ENCODE assay signal across 9 cellular contexts in the genomic region with DNA sequence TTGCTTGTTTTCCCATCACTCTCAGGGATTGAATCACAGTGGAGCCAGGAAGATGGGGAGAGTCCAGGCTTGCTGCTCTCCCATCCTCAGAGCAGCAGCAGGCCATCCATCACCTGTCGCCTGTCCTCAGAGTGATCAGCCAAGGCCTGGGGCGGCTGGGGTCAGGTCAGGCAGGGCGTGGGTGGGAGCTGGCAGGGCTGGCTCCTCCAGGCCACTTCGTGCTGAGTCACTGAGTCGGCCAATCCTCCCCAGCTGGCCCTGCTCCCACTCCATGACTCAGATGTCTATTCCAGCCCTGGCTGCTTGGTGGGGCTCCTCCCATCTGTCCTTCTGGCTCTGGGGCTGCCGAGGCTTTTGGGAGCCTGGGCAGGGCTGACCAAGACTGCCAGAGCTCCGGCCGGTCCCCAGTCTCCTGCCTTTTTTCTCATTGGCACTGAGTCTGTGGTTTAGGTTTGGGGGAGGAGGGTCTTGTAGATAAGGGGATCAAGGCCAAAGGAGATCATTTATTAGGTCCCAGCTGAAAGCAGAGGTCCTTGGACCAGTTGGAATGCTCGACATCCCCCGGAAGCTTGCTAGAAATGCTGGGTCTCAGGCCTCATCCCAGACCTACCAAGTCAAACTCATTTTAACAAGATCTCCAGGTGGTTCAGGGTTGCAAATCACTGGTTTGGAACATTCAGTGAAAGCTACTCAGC.
DNase-seq lines count a peak whose midpoint lies in the region; ATAC-seq and TF ChIP-seq lines count a peak whose summit lies in the region.
"Had no signal": no experiment of that assay in that cellular context is flagged by ENCODE, and none has a peak within 500 bp of the region (broad histone marks: within the 10 kb centered on the region; RNA-seq: fewer than 3 reads in every experiment).

No MANE protein-coding gene starts in this region.

- no peaks in the 10 kb centered on the region for H3K9me3 Mint-ChIP-seq in T-helper 1 cell treated with Interleukin-12 subunit alpha and Interleukin-12 subunit beta and Interleukin-4 antibody, amounts not matched to agents 30 μg/mL and 1 μg/mL, for 36 hours
- H3K9me3 Mint-ChIP-seq: activated naive CD4-positive, alpha-beta T cell treated with anti-CD3 and anti-CD28 coated beads, Interleukin-2, amount 50 U/mL, for 24 hours had no signal

- DNase-seq in T-helper 1 cell (no peak), SHP77 (lab: John Stamatoyannopoulos, UW) (peak; percentile 57 to 63), epithelial cell of proximal tubule (ENCODE audit: low read depth) (peak; percentile 43), middle frontal gyrus (ENCODE audit: extremely low spot score, low spot score) (peak; percentile 31)
- no peak for DNase-seq in activated CD4-positive, CD25-positive, alpha-beta regulatory T cell (lab: John Stamatoyannopoulos, UW)

- ATAC-seq in HG03175 (IDR thresholded peaks at IDR 0.05; ENCODE audit: unreplicated experiment) = no peak

- no peak for TF ChIP-seq CTCF in epithelial cell of proximal tubule (conservative IDR thresholded peaks at IDR 0.05; ENCODE audit: low read depth, low read length)

- peaks cover 42% of the 10 kb centered on the region for H3K36me3 Mint-ChIP-seq in T-helper 1 cell treated with Interleukin-12 subunit alpha and Interleukin-12 subunit beta and Interleukin-4 antibody, amounts not matched to agents 30 μg/mL and 1 μg/mL, for 36 hours (ENCODE audit: low read depth)

- WGBS in urinary bladder = 8% methylated on average over 10 of the region's 10 CpGs

- H3K4me1 ChIP-seq in urinary bladder (ENCODE audit: insufficient read depth) = peaks cover 6% of the 10 kb centered on the region

- peaks cover 47% of the 10 kb centered on the region for H3K4me1 Mint-ChIP-seq in T-helper 1 cell treated with Interleukin-12 subunit alpha and Interleukin-12 subunit beta and Interleukin-4 antibody, amounts not matched to agents 30 μg/mL and 1 μg/mL, for 36 hours (ENCODE audit: low read depth)

- no peaks in the 10 kb centered on the region for H3K27me3 Mint-ChIP-seq in T-helper 1 cell treated with Interleukin-12 subunit alpha and Interleukin-12 subunit beta and Interleukin-4 antibody, amounts not matched to agents 30 μg/mL and 1 μg/mL, for 36 hours (ENCODE audit: low read depth)
- H3K27me3 Mint-ChIP-seq: activated naive CD4-positive, alpha-beta T cell treated with anti-CD3 and anti-CD28 coated beads, Interleukin-2, amount 50 U/mL, for 24 hours had no signal

- H3K36me3 ChIP-seq in urinary bladder (ENCODE audit: insufficient read depth) = no peaks in the 10 kb centered on the region

- peak overlapping the region; percentile 6 for H3K27ac Mint-ChIP-seq in T-helper 1 cell treated with Interleukin-12 subunit alpha and Interleukin-12 subunit beta and Interleukin-4 antibody, amounts not matched to agents 30 μg/mL and 1 μg/mL, for 36 hours
- H3K27ac Mint-ChIP-seq: activated naive CD4-positive, alpha-beta T cell treated with anti-CD3 and anti-CD28 coated beads, Interleukin-2, amount 50 U/mL, for 24 hours had no signal

- no peak overlapping the region for H3K4me3 Mint-ChIP-seq in T-helper 1 cell treated with Interleukin-12 subunit alpha and Interleukin-12 subunit beta and Interleukin-4 antibody, amounts not matched to agents 30 μg/mL and 1 μg/mL, for 36 hours
- H3K4me3 Mint-ChIP-seq: activated naive CD4-positive, alpha-beta T cell treated with anti-CD3 and anti-CD28 coated beads, Interleukin-2, amount 50 U/mL, for 24 hours had no signal

- H3K4me3 ChIP-seq in epithelial cell of proximal tubule (ENCODE audit: low read depth, low read length) = peak overlapping the region; percentile 23
- H3K4me3 ChIP-seq in urinary bladder (ENCODE audit: low read depth, low read length) = no peak overlapping the region

- H3K27ac ChIP-seq in urinary bladder (ENCODE audit: low read depth) = peak overlapping the region; percentile 40

Comparison
In these comparisons a context has a peak if more than half of its experiments do, and no peak if none do; other contexts are left out.
1. DNase-seq: peak in SHP77 (2 of 2), epithelial cell of proximal tubule (single experiment) and middle frontal gyrus (single experiment); none in T-helper 1 cell (0 of 5) and activated CD4-positive, CD25-positive, alpha-beta regulatory T cell (0 of 4).